Comparison of ENCODE assay signal across 5 cellular contexts in genomic region chr20:36906086-36906485, GRCh38. TPM values are rescaled to one million over a fixed set of nuclear protein-coding genes. Genes with fewer than 3 reads are reported as not detected.
"Had no signal": no experiment of that assay in that cellular context is flagged by ENCODE, and none has a peak within 500 bp of the region (broad histone marks: within the 10 kb centered on the region; RNA-seq: fewer than 3 reads in every experiment).

No MANE protein-coding gene starts in this region.

RNA-seq across cellular contexts. Expression of gene TLDC2, which starts 30.1 kb away (rescaled TPM):
- total RNA-seq: left ventricle myocardium inferior; myocyte; naive thymus-derived CD8-positive, alpha-beta T cell; osteocyte; smooth muscle cell had no signal
- polyA plus RNA-seq: smooth muscle cell had no signal
